In genomic region chr10:30072068-30072467, GRCh38 we compare ENCODE assay signal across 27 cellular contexts.
"Had no signal": no experiment of that assay in that cellular context is flagged by ENCODE, and none has a peak within 500 bp of the region (broad histone marks: within the 10 kb centered on the region; RNA-seq: fewer than 3 reads in every experiment).

No MANE protein-coding gene starts in this region.

- H3K27me3 Mint-ChIP-seq: dendritic cell treated with granulocyte-macrophage colony-stimulating factor and Interleukin-4, amounts not matched to agents 40 ng/mL and 50 ng/mL, for 4 days had no signal

- H3K4me1 ChIP-seq: colonic mucosa, esophagus squamous epithelium, gastrocnemius medialis, lower lobe of right lung had no signal

- FAIRE-seq: endometrium, islet of Langerhans, keratinocyte had no signal

- H3K27ac Mint-ChIP-seq: dendritic cell treated with granulocyte-macrophage colony-stimulating factor and Interleukin-4, amounts not matched to agents 40 ng/mL and 50 ng/mL, for 4 days; effector memory CD8-positive, alpha-beta T cell; endodermal cell; mesothelial cell of epicardium; naive B cell had no signal

- H3K4me3 Mint-ChIP-seq: dendritic cell treated with granulocyte-macrophage colony-stimulating factor and Interleukin-4, amounts not matched to agents 40 ng/mL and 50 ng/mL, for 4 days; effector memory CD8-positive, alpha-beta T cell; endodermal cell; mesothelial cell of epicardium; naive B cell had no signal

- H3K27ac ChIP-seq: colonic mucosa, epithelial cell of prostate, esophagus squamous epithelium, gastrocnemius medialis, heart right ventricle, left lung, lower lobe of right lung had no signal

- ATAC-seq: effector memory CD8-positive, alpha-beta T cell; esophagus mucosa; gastrocnemius medialis; heart right ventricle; left cardiac atrium; left lung; left ventricle myocardium superior; lower lobe of right lung; mucosa of descending colon had no signal

- H3K36me3 ChIP-seq: colonic mucosa, esophagus squamous epithelium, gastrocnemius medialis, heart right ventricle, left lung, lower lobe of right lung had no signal

- H3K4me3 ChIP-seq: colonic mucosa, esophagus squamous epithelium, gastrocnemius medialis, heart right ventricle, left lung, lower lobe of right lung, mucosa of descending colon had no signal

- H3K27me3 ChIP-seq: colonic mucosa, esophagus squamous epithelium, gastrocnemius medialis, left lung had no signal

- H3K36me3 Mint-ChIP-seq: mesothelial cell of epicardium, naive B cell had no signal

- H3K9me3 ChIP-seq: colonic mucosa, esophagus squamous epithelium, gastrocnemius medialis, heart right ventricle, left lung, lower lobe of right lung, mucosa of descending colon had no signal

- H3K9me3 Mint-ChIP-seq: dendritic cell treated with granulocyte-macrophage colony-stimulating factor and Interleukin-4, amounts not matched to agents 40 ng/mL and 50 ng/mL, for 4 days; effector memory CD8-positive, alpha-beta T cell; endodermal cell; mesothelial cell of epicardium; naive B cell had no signal

- H3K4me1 Mint-ChIP-seq: naive B cell had no signal

- DNase-seq: colonic mucosa; cortex of kidney; effector CD8-positive, alpha-beta T cell; effector memory CD8-positive, alpha-beta T cell; endodermal cell; erythroblast; esophagus squamous epithelium; foreskin fibroblast; foreskin melanocyte; gastrocnemius medialis; glutamatergic neuron; heart right ventricle; hippocampal formation; left cardiac atrium; left lung; left ventricle myocardium superior; lower lobe of right lung; mesenchymal stem cell; mucosa of descending colon; naive B cell had no signal
